Comparison of ENCODE assay signal across 9 cellular contexts in the genomic region with DNA sequence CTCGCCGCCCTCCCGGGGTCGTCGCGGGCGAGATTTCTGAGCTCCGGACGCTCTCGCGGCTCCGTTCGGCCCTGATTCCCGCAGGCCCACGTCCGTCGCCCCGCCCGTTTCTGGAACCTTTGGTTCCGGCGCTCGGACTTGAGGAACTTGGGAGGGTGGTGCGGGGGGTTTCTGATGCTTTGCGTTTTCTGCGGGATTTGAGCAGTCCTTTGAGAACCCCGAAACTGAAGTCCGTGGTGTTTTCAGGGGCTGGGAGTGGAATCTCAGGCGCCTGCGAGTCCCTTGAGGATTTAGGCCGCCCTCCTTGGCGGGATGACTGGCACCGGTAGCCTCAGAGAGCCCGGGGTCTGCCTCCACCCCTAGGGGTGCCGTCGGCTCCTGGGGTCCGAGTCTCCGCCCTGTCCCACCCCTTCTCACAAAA. TPM values are rescaled to one million over a fixed set of nuclear protein-coding genes. Genes with fewer than 3 reads are reported as not detected.
A peak's percentile ranks its signal among the peaks of the same experiment; 100 is the strongest.
DNase-seq lines count a peak whose midpoint lies in the region; ATAC-seq and TF ChIP-seq lines count a peak whose summit lies in the region.
"Had no signal": no experiment of that assay in that cellular context is flagged by ENCODE, and none has a peak within 500 bp of the region (broad histone marks: within the 10 kb centered on the region; RNA-seq: fewer than 3 reads in every experiment).

No MANE protein-coding gene starts in this region.

- H3K27ac Mint-ChIP-seq in natural killer cell, result peak overlapping the region; percentile 80 to 83

- H3K27me3 Mint-ChIP-seq in natural killer cell (ENCODE audit: low read depth in 2 of 2), result peaks cover 0 to 11% of the 10 kb centered on the region in 2 donors

- no peaks in the 10 kb centered on the region for H3K9me3 Mint-ChIP-seq in natural killer cell

- H3K36me3 Mint-ChIP-seq in natural killer cell, result no peaks in the 10 kb centered on the region

- peak overlapping the region; percentile 90 for H3K4me3 Mint-ChIP-seq in natural killer cell

- ATAC-seq in natural killer cell (peak in 1 of 3 donors; percentile 21), HG02938 (IDR thresholded peaks at IDR 0.05; ENCODE audit: unreplicated experiment) (no peak), HG02840 (IDR thresholded peaks at IDR 0.05; ENCODE audit: low FRiP score, unreplicated experiment) (no peak), HG03159 (IDR thresholded peaks at IDR 0.05; ENCODE audit: unreplicated experiment) (no peak)

- DNase-seq in COR-L47 (lab: John Stamatoyannopoulos, UW) (peak; percentile 44), NOMO-1 treated with dmso at 0.1 percent for 144 hours (lab: John Stamatoyannopoulos, UW; ENCODE audit: unreplicated experiment) (peak; percentile 25), epithelial cell of proximal tubule (ENCODE audit: low read depth) (no peak), natural killer cell (no peak), kidney tubule cell (ENCODE audit: low spot score) (no peak)

- H3K4me3 ChIP-seq in epithelial cell of proximal tubule (ENCODE audit: low read depth, low read length), result peak overlapping the region; percentile 68

- TF ChIP-seq CTCF in epithelial cell of proximal tubule (conservative IDR thresholded peaks at IDR 0.05; ENCODE audit: low read depth, low read length), result no peak
- no peak for TF ChIP-seq CTCF in natural killer cell (IDR thresholded peaks at IDR 0.05)

- intact Hi-C loops in natural killer cell (cut with micrococcal nuclease), result no loop called here

- H3K4me1 Mint-ChIP-seq in natural killer cell, result peaks cover 12 to 14% of the 10 kb centered on the region in 2 donors

RNA-seq across cellular contexts. Expression of a gene that starts 0.3 kb away (rescaled TPM):
- total RNA-seq in epithelial cell of proximal tubule (1.3 and 2.5 TPM in 2 replicates), natural killer cell (1 to 10 TPM; 1.2 to 4.6 (median 2.4) TPM)
- total RNA-seq: HT1080 had no signal

RNA-seq across cellular contexts. Expression of a gene that starts 42.6 kb away (rescaled TPM):
- total RNA-seq in epithelial cell of proximal tubule, result not detected in 2 replicates
- not detected for total RNA-seq in natural killer cell
- total RNA-seq: HT1080 had no signal

Comparison
In these comparisons a context has a peak if more than half of its experiments do, and no peak if none do; other contexts are left out.
1. DNase-seq: peak in COR-L47 (single experiment) and NOMO-1 treated with dmso at 0.1 percent for 144 hours (single experiment); none in epithelial cell of proximal tubule (single experiment), natural killer cell (single experiment) and kidney tubule cell (single experiment).